Comparison of ENCODE assay signal across 1 cellular context in the genomic region with DNA sequence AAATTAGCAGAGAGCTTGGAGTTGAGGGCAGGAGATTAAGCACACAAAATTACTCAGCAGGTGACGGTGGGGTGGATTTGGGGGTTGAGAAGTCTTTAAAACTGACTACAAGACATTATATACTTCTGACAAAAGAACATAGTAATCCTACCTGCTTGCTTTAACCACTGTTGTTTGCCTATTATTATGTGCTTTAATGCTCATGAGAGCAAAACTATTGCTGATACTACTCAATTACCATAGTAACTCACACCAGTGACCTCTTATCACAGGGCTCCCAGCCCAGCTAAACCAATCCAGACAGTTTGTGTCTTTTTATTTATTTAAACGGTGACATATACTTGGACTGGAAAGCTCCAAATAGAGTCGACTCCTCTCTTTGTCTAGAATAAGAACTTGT.
TF ChIP-seq lines count a peak whose summit lies in the region.

No MANE protein-coding gene starts in this region.

TF ChIP-seq in H1, 55 proteins besides CTCF, POLR2A, EP300 and RAD21:
- TF ChIP-seq JUN (IDR thresholded peaks at IDR 0.05; ENCODE audit: low read depth, low read length) (no peak), RFX5 (IDR thresholded peaks at IDR 0.05; ENCODE audit: borderline replicate concordance, low read depth, low read length) (no peak), SIX5 (IDR thresholded peaks at IDR 0.05; ENCODE audit: low read depth, low read length) (no peak), ZNF274 (IDR thresholded peaks at IDR 0.05; ENCODE audit: borderline replicate concordance, extremely low read depth, low read length) (no peak), TBP (IDR thresholded peaks at IDR 0.05; ENCODE audit: low read depth, low read length) (no peak), CTBP2 (IDR thresholded peaks at IDR 0.05; ENCODE audit: borderline replicate concordance, insufficient read depth, insufficient read length, low read length) (no peak), BRCA1 (IDR thresholded peaks at IDR 0.05; ENCODE audit: low read depth, low read length) (no peak), SUZ12 (IDR thresholded peaks at IDR 0.05; ENCODE audit: low read length) (no peak), RNF2 (IDR thresholded peaks at IDR 0.05; ENCODE audit: borderline replicate concordance, low read depth, low read length, missing control alignments, poor library complexity, severe bottlenecking) (no peak), GTF2F1 (IDR thresholded peaks at IDR 0.05; ENCODE audit: borderline replicate concordance, low read depth, low read length) (no peak), KDM5A (IDR thresholded peaks at IDR 0.05; ENCODE audit: low read length) (no peak), EZH2 (IDR thresholded peaks at IDR 0.05; ENCODE audit: low read depth, low read length, severe bottlenecking) (no peak), MAFK (IDR thresholded peaks at IDR 0.05; ENCODE audit: low read depth, low read length) (no peak), KDM1A (IDR thresholded peaks at IDR 0.05; ENCODE audit: borderline replicate concordance, low read length) (no peak), KDM4A (IDR thresholded peaks at IDR 0.05; ENCODE audit: low read depth, low read length, severe bottlenecking) (no peak), CBX8 (IDR thresholded peaks at IDR 0.05; ENCODE audit: borderline replicate concordance, low read depth, low read length) (no peak), E2F6 (IDR thresholded peaks at IDR 0.05) (no peak)
- TF ChIP-seq, protein P1, sequence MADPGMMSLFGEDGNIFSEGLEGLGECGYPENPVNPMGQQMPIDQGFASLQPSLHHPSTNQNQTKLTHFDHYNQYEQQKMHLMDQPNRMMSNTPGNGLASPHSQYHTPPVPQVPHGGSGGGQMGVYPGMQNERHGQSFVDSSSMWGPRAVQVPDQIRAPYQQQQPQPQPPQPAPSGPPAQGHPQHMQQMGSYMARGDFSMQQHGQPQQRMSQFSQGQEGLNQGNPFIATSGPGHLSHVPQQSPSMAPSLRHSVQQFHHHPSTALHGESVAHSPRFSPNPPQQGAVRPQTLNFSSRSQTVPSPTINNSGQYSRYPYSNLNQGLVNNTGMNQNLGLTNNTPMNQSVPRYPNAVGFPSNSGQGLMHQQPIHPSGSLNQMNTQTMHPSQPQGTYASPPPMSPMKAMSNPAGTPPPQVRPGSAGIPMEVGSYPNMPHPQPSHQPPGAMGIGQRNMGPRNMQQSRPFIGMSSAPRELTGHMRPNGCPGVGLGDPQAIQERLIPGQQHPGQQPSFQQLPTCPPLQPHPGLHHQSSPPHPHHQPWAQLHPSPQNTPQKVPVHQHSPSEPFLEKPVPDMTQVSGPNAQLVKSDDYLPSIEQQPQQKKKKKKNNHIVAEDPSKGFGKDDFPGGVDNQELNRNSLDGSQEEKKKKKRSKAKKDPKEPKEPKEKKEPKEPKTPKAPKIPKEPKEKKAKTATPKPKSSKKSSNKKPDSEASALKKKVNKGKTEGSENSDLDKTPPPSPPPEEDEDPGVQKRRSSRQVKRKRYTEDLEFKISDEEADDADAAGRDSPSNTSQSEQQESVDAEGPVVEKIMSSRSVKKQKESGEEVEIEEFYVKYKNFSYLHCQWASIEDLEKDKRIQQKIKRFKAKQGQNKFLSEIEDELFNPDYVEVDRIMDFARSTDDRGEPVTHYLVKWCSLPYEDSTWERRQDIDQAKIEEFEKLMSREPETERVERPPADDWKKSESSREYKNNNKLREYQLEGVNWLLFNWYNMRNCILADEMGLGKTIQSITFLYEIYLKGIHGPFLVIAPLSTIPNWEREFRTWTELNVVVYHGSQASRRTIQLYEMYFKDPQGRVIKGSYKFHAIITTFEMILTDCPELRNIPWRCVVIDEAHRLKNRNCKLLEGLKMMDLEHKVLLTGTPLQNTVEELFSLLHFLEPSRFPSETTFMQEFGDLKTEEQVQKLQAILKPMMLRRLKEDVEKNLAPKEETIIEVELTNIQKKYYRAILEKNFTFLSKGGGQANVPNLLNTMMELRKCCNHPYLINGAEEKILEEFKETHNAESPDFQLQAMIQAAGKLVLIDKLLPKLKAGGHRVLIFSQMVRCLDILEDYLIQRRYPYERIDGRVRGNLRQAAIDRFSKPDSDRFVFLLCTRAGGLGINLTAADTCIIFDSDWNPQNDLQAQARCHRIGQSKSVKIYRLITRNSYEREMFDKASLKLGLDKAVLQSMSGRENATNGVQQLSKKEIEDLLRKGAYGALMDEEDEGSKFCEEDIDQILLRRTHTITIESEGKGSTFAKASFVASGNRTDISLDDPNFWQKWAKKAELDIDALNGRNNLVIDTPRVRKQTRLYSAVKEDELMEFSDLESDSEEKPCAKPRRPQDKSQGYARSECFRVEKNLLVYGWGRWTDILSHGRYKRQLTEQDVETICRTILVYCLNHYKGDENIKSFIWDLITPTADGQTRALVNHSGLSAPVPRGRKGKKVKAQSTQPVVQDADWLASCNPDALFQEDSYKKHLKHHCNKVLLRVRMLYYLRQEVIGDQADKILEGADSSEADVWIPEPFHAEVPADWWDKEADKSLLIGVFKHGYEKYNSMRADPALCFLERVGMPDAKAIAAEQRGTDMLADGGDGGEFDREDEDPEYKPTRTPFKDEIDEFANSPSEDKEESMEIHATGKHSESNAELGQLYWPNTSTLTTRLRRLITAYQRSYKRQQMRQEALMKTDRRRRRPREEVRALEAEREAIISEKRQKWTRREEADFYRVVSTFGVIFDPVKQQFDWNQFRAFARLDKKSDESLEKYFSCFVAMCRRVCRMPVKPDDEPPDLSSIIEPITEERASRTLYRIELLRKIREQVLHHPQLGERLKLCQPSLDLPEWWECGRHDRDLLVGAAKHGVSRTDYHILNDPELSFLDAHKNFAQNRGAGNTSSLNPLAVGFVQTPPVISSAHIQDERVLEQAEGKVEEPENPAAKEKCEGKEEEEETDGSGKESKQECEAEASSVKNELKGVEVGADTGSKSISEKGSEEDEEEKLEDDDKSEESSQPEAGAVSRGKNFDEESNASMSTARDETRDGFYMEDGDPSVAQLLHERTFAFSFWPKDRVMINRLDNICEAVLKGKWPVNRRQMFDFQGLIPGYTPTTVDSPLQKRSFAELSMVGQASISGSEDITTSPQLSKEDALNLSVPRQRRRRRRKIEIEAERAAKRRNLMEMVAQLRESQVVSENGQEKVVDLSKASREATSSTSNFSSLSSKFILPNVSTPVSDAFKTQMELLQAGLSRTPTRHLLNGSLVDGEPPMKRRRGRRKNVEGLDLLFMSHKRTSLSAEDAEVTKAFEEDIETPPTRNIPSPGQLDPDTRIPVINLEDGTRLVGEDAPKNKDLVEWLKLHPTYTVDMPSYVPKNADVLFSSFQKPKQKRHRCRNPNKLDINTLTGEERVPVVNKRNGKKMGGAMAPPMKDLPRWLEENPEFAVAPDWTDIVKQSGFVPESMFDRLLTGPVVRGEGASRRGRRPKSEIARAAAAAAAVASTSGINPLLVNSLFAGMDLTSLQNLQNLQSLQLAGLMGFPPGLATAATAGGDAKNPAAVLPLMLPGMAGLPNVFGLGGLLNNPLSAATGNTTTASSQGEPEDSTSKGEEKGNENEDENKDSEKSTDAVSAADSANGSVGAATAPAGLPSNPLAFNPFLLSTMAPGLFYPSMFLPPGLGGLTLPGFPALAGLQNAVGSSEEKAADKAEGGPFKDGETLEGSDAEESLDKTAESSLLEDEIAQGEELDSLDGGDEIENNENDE (IDR thresholded peaks at IDR 0.05; ENCODE audit: insufficient replicate concordance, low read length): no peak
- TF ChIP-seq, protein P2, sequence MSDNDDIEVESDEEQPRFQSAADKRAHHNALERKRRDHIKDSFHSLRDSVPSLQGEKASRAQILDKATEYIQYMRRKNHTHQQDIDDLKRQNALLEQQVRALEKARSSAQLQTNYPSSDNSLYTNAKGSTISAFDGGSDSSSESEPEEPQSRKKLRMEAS (IDR thresholded peaks at IDR 0.05): no peak
